ENCODE assay signal across 1 cellular context in the genomic region with DNA sequence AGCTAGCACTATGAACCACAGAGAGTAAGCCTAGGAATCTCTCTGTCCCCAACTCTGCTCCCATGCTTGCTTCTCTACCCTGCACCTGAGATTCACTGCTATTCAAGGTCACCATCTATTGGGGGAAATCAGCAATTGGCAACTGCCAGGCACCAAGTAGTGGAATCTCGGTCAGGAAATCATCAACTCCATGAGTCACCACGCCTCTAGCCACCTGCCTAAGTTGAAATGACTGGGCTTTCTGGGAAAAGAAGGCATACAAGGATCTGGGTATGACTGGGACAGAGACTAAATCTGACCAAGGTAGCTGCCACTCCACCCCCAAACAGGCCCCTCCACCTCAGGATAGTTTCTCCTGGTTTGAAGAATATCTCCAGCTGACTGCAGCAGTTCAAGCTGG.
TF ChIP-seq lines count a peak whose summit lies in the region.

No MANE protein-coding gene starts in this region.

TF ChIP-seq in HepG2, 621 proteins besides CTCF, POLR2A, EP300 and RAD21 (continued from another document):
- TF ChIP-seq, protein P1, sequence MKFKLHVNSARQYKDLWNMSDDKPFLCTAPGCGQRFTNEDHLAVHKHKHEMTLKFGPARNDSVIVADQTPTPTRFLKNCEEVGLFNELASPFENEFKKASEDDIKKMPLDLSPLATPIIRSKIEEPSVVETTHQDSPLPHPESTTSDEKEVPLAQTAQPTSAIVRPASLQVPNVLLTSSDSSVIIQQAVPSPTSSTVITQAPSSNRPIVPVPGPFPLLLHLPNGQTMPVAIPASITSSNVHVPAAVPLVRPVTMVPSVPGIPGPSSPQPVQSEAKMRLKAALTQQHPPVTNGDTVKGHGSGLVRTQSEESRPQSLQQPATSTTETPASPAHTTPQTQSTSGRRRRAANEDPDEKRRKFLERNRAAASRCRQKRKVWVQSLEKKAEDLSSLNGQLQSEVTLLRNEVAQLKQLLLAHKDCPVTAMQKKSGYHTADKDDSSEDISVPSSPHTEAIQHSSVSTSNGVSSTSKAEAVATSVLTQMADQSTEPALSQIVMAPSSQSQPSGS (CRISPR knock-in tag; IDR thresholded peaks at IDR 0.05), result no peak
- TF ChIP-seq, protein P2, sequence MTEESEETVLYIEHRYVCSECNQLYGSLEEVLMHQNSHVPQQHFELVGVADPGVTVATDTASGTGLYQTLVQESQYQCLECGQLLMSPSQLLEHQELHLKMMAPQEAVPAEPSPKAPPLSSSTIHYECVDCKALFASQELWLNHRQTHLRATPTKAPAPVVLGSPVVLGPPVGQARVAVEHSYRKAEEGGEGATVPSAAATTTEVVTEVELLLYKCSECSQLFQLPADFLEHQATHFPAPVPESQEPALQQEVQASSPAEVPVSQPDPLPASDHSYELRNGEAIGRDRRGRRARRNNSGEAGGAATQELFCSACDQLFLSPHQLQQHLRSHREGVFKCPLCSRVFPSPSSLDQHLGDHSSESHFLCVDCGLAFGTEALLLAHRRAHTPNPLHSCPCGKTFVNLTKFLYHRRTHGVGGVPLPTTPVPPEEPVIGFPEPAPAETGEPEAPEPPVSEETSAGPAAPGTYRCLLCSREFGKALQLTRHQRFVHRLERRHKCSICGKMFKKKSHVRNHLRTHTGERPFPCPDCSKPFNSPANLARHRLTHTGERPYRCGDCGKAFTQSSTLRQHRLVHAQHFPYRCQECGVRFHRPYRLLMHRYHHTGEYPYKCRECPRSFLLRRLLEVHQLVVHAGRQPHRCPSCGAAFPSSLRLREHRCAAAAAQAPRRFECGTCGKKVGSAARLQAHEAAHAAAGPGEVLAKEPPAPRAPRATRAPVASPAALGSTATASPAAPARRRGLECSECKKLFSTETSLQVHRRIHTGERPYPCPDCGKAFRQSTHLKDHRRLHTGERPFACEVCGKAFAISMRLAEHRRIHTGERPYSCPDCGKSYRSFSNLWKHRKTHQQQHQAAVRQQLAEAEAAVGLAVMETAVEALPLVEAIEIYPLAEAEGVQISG (CRISPR knock-in tag; IDR thresholded peaks at IDR 0.05), result no peak
- no peak for TF ChIP-seq KDM2A (CRISPR knock-in tag; IDR thresholded peaks at IDR 0.05; ENCODE audit: borderline replicate concordance, low read depth)
TF ChIP-seq in HepG2: peak in this region for 0.
